ENCODE assay signal across 5 cellular contexts in the genomic region with DNA sequence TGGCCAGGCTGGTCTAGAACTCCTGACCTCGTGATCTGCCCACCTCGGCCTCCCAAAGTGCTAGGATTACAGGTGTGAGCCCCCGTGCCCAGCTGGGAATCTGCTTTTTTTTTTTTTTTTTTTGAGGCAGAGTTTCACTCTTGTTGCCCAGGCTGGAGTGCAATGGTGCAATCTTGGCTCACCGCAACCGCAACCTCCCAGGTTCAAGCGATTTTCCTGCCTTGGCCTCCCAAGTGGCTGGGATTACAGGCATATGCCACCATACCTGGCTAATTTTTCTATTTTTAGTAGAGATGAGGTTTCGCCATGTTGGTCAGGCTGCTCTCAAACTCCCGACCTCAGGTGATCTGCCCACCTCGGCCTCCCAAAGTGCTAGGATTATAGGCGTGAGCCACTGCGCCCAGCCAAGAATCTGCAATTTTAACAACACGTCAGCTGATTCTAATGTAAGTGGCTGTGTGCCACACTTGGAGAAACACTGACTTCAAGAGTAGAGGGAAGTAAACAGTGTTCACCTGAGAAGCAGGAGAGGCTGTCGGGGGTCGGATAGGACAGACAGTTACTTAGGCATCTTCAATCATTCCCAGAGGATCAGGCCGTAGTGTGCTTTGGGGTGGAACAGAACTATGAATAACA. TPM values are rescaled to one million over a fixed set of nuclear protein-coding genes. Genes with fewer than 3 reads are reported as not detected.
DNase-seq lines count a peak whose midpoint lies in the region; ATAC-seq and TF ChIP-seq lines count a peak whose summit lies in the region.
"Not testable (repeated sequence)": the region's sequence is repeated elsewhere in the genome, so short reads cannot be mapped to it uniquely, and the experiment has no call there.

No MANE protein-coding gene starts in this region.

- not testable (repeated sequence) for H3K27me3 ChIP-seq in left lung; lung (ENCODE audit: control insufficient read depth, insufficient read depth); upper lobe of left lung

- 75 to 86% methylated on average over 15 of the region's 15 CpGs for WGBS in lung, 2 donors
- WGBS in upper lobe of left lung, 2 donors: 61 to 79% methylated on average over 14 to 15 of the region's 15 CpGs

- peak in 2 of 4 donors; percentile 32 to 53 for TF ChIP-seq EP300 in upper lobe of left lung (IDR thresholded peaks at IDR 0.05)

- not testable (repeated sequence) for H3K9me3 ChIP-seq in left lung; lung (ENCODE audit: control insufficient read depth in 2 of 2, insufficient read depth in 1 of 2, low read length in 1 of 2); upper lobe of left lung

- not testable (repeated sequence) for TF ChIP-seq CTCF in coronary artery (IDR thresholded peaks at IDR 0.05); left lung (IDR thresholded peaks at IDR 0.05); lung (IDR thresholded peaks at IDR 0.05; ENCODE audit: control extremely low read depth, extremely low read depth); upper lobe of left lung (IDR thresholded peaks at IDR 0.05)

- not testable (repeated sequence) for TF ChIP-seq POLR2A in upper lobe of left lung (IDR thresholded peaks at IDR 0.05)

- DNase-seq in coronary artery (ENCODE audit: low spot score) (peak; percentile 53), lung (ENCODE audit: low spot score) (peak; percentile 38), posterior vena cava (ENCODE audit: low spot score) (peak; percentile 17), upper lobe of left lung (peak in 1 of 2 donors; percentile 69)
- not testable (repeated sequence) for DNase-seq in left lung

- H3K27ac ChIP-seq in coronary artery: not testable (repeated sequence)
- H3K27ac ChIP-seq in left lung (peak overlapping the region in 1 of 2 donors; percentile 19), lung (ENCODE audit: low read depth in 1 of 2, low read length in 1 of 2) (peak overlapping the region in 1 of 2 donors; percentile 6), upper lobe of left lung (peak overlapping the region in 3 of 4 donors; percentile 44 to 71 (median 49))

- peak; percentile 73 for ATAC-seq in left lung
- not testable (repeated sequence) for ATAC-seq in lung (ENCODE audit: insufficient read depth, low FRiP score)
- peak in 1 of 2 donors; percentile 30 for ATAC-seq in upper lobe of left lung (ENCODE audit: low FRiP score in 2 of 2)

- not testable (repeated sequence) for H3K36me3 ChIP-seq in left lung; lung (ENCODE audit: control insufficient read depth in 2 of 2, insufficient read depth in 2 of 2, low read length in 2 of 2); upper lobe of left lung

- intact Hi-C loops in left lung (cut with DNase I); posterior vena cava (cut with DNase I): not testable (repeated sequence)

- H3K4me1 ChIP-seq in left lung; lung (ENCODE audit: control insufficient read depth in 2 of 2, insufficient read depth in 2 of 2, low read length in 2 of 2); upper lobe of left lung: not testable (repeated sequence)

- not testable (repeated sequence) for H3K4me3 ChIP-seq in coronary artery, left lung, lung, upper lobe of left lung

RNA-seq across cellular contexts. Expression of gene METTL16, which starts 10.2 kb away (rescaled TPM):
- total RNA-seq in left lung (10 to 100 TPM; 25.1 to 30.6 TPM), lung (10 to 100 TPM; 29.7 to 36.1 TPM), posterior vena cava (10 to 100 TPM; 27.6 to 29.4 TPM), upper lobe of left lung (10 to 100 TPM; 20.3 to 37.2 (median 30.6) TPM)
- 10 to 100 TPM; 12.1 to 29.9 TPM for polyA plus RNA-seq in lung
